9 cellular contexts compared by ENCODE assay signal in genomic region chr7:17599733-17600685, GRCh38.
A peak's percentile ranks its signal among the peaks of the same experiment; 100 is the strongest.
DNase-seq lines count a peak whose midpoint lies in the region; ATAC-seq and TF ChIP-seq lines count a peak whose summit lies in the region.
"Had no signal": no experiment of that assay in that cellular context is flagged by ENCODE, and none has a peak within 500 bp of the region (broad histone marks: within the 10 kb centered on the region; RNA-seq: fewer than 3 reads in every experiment).

No MANE protein-coding gene starts in this region.

- intact Hi-C loops in left ventricle myocardium superior (cut with micrococcal nuclease): no loop called here

- no peak overlapping the region for H3K4me3 ChIP-seq in adipocyte (ENCODE audit: low read length)
- no peak overlapping the region for H3K4me3 ChIP-seq in kidney epithelial cell (ENCODE audit: low read depth, low read length)

- H3K27me3 ChIP-seq in adipocyte (replicated peaks; ENCODE audit: control insufficient read depth, insufficient read depth, low read length) (no peaks in the 10 kb centered on the region), kidney epithelial cell (ENCODE audit: control insufficient read depth, insufficient read depth, low read length) (no peaks in the 10 kb centered on the region)

- no peak overlapping the region for H3K9ac ChIP-seq in adipocyte (ENCODE audit: low read length)

- H3K4me1 Mint-ChIP-seq in glutamatergic neuron (ENCODE audit: low read depth, unreplicated experiment): no peaks in the 10 kb centered on the region
- H3K4me1 Mint-ChIP-seq: naive B cell had no signal

- H3K27me3 Mint-ChIP-seq in glutamatergic neuron (ENCODE audit: unreplicated experiment): no peaks in the 10 kb centered on the region

- peaks cover 5% of the 10 kb centered on the region for H3K9me3 ChIP-seq in adipocyte (ENCODE audit: control insufficient read depth, low read length)

- peaks cover 6% of the 10 kb centered on the region for H3K9me3 Mint-ChIP-seq in glutamatergic neuron (ENCODE audit: unreplicated experiment)

- no peaks in the 10 kb centered on the region for H3K36me3 ChIP-seq in adipocyte (ENCODE audit: control insufficient read depth, insufficient read depth, low read length, severe bottlenecking)
- H3K36me3 ChIP-seq in kidney epithelial cell (ENCODE audit: control insufficient read depth, insufficient read depth, low read length): no peaks in the 10 kb centered on the region

- H3K4me1 ChIP-seq in adipocyte (ENCODE audit: control insufficient read depth, insufficient read depth, low read length): peaks cover 17% of the 10 kb centered on the region

- TF ChIP-seq CTCF in kidney epithelial cell (IDR thresholded peaks at IDR 0.05; ENCODE audit: insufficient read depth, low read length, poor library complexity, severe bottlenecking) (no peak), glutamatergic neuron (IDR thresholded peaks at IDR 0.05; ENCODE audit: partially characterized antibody, unreplicated experiment) (no peak)

- H3K27ac Mint-ChIP-seq in glutamatergic neuron (ENCODE audit: unreplicated experiment): no peak overlapping the region
- H3K27ac Mint-ChIP-seq: naive B cell had no signal

- H3K36me3 Mint-ChIP-seq in glutamatergic neuron (ENCODE audit: unreplicated experiment): no peaks in the 10 kb centered on the region

- no peak overlapping the region for H3K4me3 Mint-ChIP-seq in glutamatergic neuron (ENCODE audit: unreplicated experiment)
- H3K4me3 Mint-ChIP-seq: naive B cell had no signal

- peak; percentile 64 for DNase-seq in AG08396 (ENCODE audit: low spot score)
- peak; percentile 20 for DNase-seq in HuH-7.5 (ENCODE audit: low spot score)
- DNase-seq in adipocyte (ENCODE audit: low read depth): peak; percentile 88
- DNase-seq in kidney epithelial cell (ENCODE audit: low read depth): peak; percentile 85
- DNase-seq in glutamatergic neuron: no peak
- DNase-seq in NCI-H2029 treated with DMSO at 0.1 percent for 48 hours (lab: John Stamatoyannopoulos, UW): no peak
- DNase-seq in left ventricle myocardium superior: no peak
- DNase-seq: naive B cell had no signal

- ATAC-seq in left ventricle myocardium superior: no peak
- ATAC-seq in GM21576 (IDR thresholded peaks at IDR 0.05; ENCODE audit: unreplicated experiment): no peak

Comparison
In these comparisons a context has a peak if more than half of its experiments do, and no peak if none do; other contexts are left out.
1. DNase-seq: peak in AG08396 (single experiment), HuH-7.5 (single experiment), adipocyte (single experiment) and kidney epithelial cell (single experiment); none in glutamatergic neuron (single experiment), NCI-H2029 treated with DMSO at 0.1 percent for 48 hours (single experiment) and left ventricle myocardium superior (single experiment).